In the genomic region with DNA sequence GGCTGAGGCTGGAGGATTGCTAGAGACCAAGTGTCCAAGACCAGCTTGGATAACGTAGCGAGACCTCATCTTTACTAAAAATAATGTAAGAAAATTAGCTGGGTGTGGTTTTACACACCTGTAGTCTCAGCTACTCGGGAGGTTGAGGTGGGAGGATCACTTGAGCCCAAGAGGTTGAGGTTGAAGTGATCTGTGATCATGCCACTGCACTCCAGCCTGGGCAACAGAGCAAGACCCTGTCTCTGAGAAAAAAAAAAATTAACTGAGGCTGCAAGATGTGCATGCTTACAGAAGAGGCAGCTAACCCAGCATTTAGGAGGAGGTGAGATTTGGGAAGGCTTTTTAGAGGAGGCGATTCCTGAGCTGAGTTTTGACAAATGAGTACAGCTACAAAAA, we compare ENCODE assay signal across 36 cellular contexts.
"Had no signal": no experiment of that assay in that cellular context is flagged by ENCODE, and none has a peak within 500 bp of the region (broad histone marks: within the 10 kb centered on the region; RNA-seq: fewer than 3 reads in every experiment).

No MANE protein-coding gene starts in this region.

- H3K36me3 ChIP-seq: adrenal gland, SJSA1 had no signal

- H3K4me3 ChIP-seq: adrenal gland, body of pancreas, SJSA1 had no signal

- FAIRE-seq: astrocyte, bronchial epithelial cell, TTC549 had no signal

- H3K4me1 Mint-ChIP-seq: activated B cell treated with CpG ODN at 0.5 μM for 24 hours had no signal

- H3K36me3 Mint-ChIP-seq: activated CD4-positive, alpha-beta memory T cell treated with anti-CD3 and anti-CD28 coated beads for 36 hours had no signal

- H3K27me3 ChIP-seq: adrenal gland, body of pancreas, SJSA1 had no signal

- H3K27ac Mint-ChIP-seq: activated B cell treated with CpG ODN at 0.5 μM for 24 hours; activated CD4-positive, alpha-beta memory T cell treated with anti-CD3 and anti-CD28 coated beads for 36 hours; activated naive CD4-positive, alpha-beta T cell treated with anti-CD3 and anti-CD28 coated beads for 36 hours; activated naive CD4-positive, alpha-beta T cell treated with anti-CD3 and anti-CD28 coated beads, Interleukin-2, amount 50 U/mL, for 72 hours; activated T-helper 1 cell treated with anti-CD3 and anti-CD28 coated beads, Interleukin-12 subunit alpha, Interleukin-12 subunit beta, Interleukin-2, Interleukin-4 antibody, amounts not matched to agents 30 ng/mL and 10 ng/mL and 1 ng/mL, durations not matched to agents 14 hours and 24 hours and 36 hours; T-helper 1 cell treated with Interleukin-12 subunit alpha and Interleukin-12 subunit beta and Interleukin-4 antibody, amounts not matched to agents 30 μg/mL and 1 μg/mL, for 36 hours; T-helper 2 cell treated with Interferon-gamma antibody and Interleukin-4, amounts not matched to agents 5 μg/mL and 100 μg/mL, for 36 hours had no signal

- H3K4me1 ChIP-seq: adrenal gland, body of pancreas, SJSA1 had no signal

- ATAC-seq: activated naive CD4-positive, alpha-beta T cell treated with anti-CD3 and anti-CD28 coated beads, Interleukin-2, amount 50 U/mL, for 72 hours; activated T-cell treated with anti-CD3 and anti-CD28 coated beads, Interleukin-2, amount 50 U/mL, for 4 hours; body of pancreas; Panc1 had no signal

- H3K9ac ChIP-seq: SK-N-SH had no signal

- H3K27ac ChIP-seq: adrenal gland, body of pancreas, SJSA1 had no signal

- H3K4me3 Mint-ChIP-seq: activated B cell treated with CpG ODN at 0.5 μM for 24 hours; activated CD4-positive, alpha-beta memory T cell treated with anti-CD3 and anti-CD28 coated beads for 36 hours; activated naive CD4-positive, alpha-beta T cell treated with anti-CD3 and anti-CD28 coated beads for 36 hours; activated T-cell treated with anti-CD3 and anti-CD28 coated beads, Interleukin-2, amount 50 U/mL, for 4 hours; activated T-helper 1 cell treated with anti-CD3 and anti-CD28 coated beads, Interleukin-12 subunit alpha, Interleukin-12 subunit beta, Interleukin-2, Interleukin-4 antibody, amounts not matched to agents 30 ng/mL and 10 ng/mL and 1 ng/mL, durations not matched to agents 14 hours and 24 hours and 36 hours; T-helper 1 cell treated with Interleukin-12 subunit alpha and Interleukin-12 subunit beta and Interleukin-4 antibody, amounts not matched to agents 30 μg/mL and 1 μg/mL, for 36 hours; T-helper 2 cell treated with Interferon-gamma antibody and Interleukin-4, amounts not matched to agents 5 μg/mL and 100 μg/mL, for 36 hours had no signal

- H3K9me3 Mint-ChIP-seq: activated B cell treated with CpG ODN at 0.5 μM for 24 hours; activated CD4-positive, alpha-beta memory T cell treated with anti-CD3 and anti-CD28 coated beads for 36 hours; activated naive CD4-positive, alpha-beta T cell treated with anti-CD3 and anti-CD28 coated beads for 36 hours; activated naive CD4-positive, alpha-beta T cell treated with anti-CD3 and anti-CD28 coated beads, Interleukin-2, amount 50 U/mL, for 72 hours; activated T-cell treated with anti-CD3 and anti-CD28 coated beads, Interleukin-2, amount 50 U/mL, for 4 hours; activated T-helper 1 cell treated with anti-CD3 and anti-CD28 coated beads, Interleukin-12 subunit alpha, Interleukin-12 subunit beta, Interleukin-2, Interleukin-4 antibody, amounts not matched to agents 30 ng/mL and 10 ng/mL and 1 ng/mL, durations not matched to agents 14 hours and 24 hours and 36 hours; T-helper 1 cell treated with Interleukin-12 subunit alpha and Interleukin-12 subunit beta and Interleukin-4 antibody, amounts not matched to agents 30 μg/mL and 1 μg/mL, for 36 hours; T-helper 2 cell treated with Interferon-gamma antibody and Interleukin-4, amounts not matched to agents 5 μg/mL and 100 μg/mL, for 36 hours had no signal

- H3K9me3 ChIP-seq: adrenal gland, body of pancreas, SJSA1, SK-N-SH had no signal

- DNase-seq: activated B cell treated with CpG ODN at 0.5 μM for 24 hours; activated CD4-positive, alpha-beta memory T cell treated with anti-CD3 and anti-CD28 coated beads for 36 hours; activated CD4-positive, alpha-beta T cell treated with anti-CD3 and anti-CD28 coated beads for 4 hours; activated CD4-positive, alpha-beta T cell treated with anti-CD3 and anti-CD28 coated beads, Interleukin-2, amount 50 U/mL, for 1 hour; activated CD4-positive, CD25-positive, alpha-beta regulatory T cell treated with anti-CD3 and anti-CD28 coated beads, Interleukin-2, amount 50 U/mL, for 72 hours; activated CD8-positive, alpha-beta memory T cell treated with anti-CD3 and anti-CD28 coated beads, Interleukin-2, amount 50 U/mL, for 4 hours; activated gamma-delta T cell treated with Interleukin-2 at 50 U/mL for 16 hours; activated naive CD4-positive, alpha-beta T cell treated with anti-CD3 and anti-CD28 coated beads for 36 hours; activated T-cell treated with anti-CD3 and anti-CD28 coated beads for 4 hours; activated T-cell treated with anti-CD3 and anti-CD28 coated beads, Interleukin-2, amount 50 U/mL, for 4 hours; adrenal gland; body of pancreas; caudate nucleus; IMR-90; Karpas-422; KBM-7; MM.1S; NCI-H1092 treated with DMSO at 0.1 percent for 48 hours; NCI-H1417; NCI-H187 treated with DMSO at 0.1 percent for 48 hours; NCI-H2081; NCI-H2171 treated with DMSO at 0.1 percent for 48 hours; NCI-H226; NCI-H446 treated with DMSO at 0.1 percent for 48 hours; NCI-H524; SHP77 treated with DMSO at 0.1 percent for 48 hours; SK-N-SH had no signal
